In the genomic region with DNA sequence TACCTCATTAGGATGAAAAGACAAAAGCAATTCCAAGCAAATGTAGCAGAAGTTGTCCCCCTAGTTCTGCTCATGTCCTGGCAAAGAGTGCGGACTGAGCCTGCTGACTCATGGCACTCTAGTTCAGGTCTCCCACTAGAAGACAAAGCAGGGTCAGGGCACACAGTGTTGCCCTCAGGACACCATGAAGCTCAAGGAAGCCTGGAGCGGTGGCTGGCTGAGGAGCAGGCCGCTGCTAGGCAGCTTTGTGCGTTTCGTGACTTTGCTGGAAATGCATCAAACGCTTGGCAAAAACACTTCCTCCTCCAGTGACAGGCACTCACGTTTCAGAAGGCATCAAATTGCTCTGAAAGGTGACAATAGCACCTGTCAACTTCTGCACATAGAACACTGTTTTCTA, we compare ENCODE assay signal across 20 cellular contexts. TPM values are rescaled to one million over a fixed set of nuclear protein-coding genes. Genes with fewer than 3 reads are reported as not detected.
DNase-seq lines count a peak whose midpoint lies in the region; ATAC-seq, FAIRE-seq and TF ChIP-seq lines count a peak whose summit lies in the region.
"Had no signal": no experiment of that assay in that cellular context is flagged by ENCODE, and none has a peak within 500 bp of the region (broad histone marks: within the 10 kb centered on the region; RNA-seq: fewer than 3 reads in every experiment).

No MANE protein-coding gene starts in this region.

- no peak for TF ChIP-seq CTCF in smooth muscle cell (IDR thresholded peaks at IDR 0.05; ENCODE audit: borderline replicate concordance, insufficient read depth, poor library complexity, severe bottlenecking)

- H3F3A ChIP-seq in smooth muscle cell (ENCODE audit: low read depth) = peaks cover 11% of the 10 kb centered on the region

- peak overlapping the region in 1 of 2 experiments; percentile 19 for H3K14ac ChIP-seq in mesenchymal stem cell (ENCODE audit: low read length in 2 of 2)

- H3K4me3 ChIP-seq in SJCRH30 = no peak overlapping the region
- H3K4me3 ChIP-seq in mesenchymal stem cell (ENCODE audit: insufficient read depth in 1 of 2, low read depth in 1 of 2, low read length in 2 of 2) = no peak overlapping the region
- no peak overlapping the region for H3K4me3 ChIP-seq in smooth muscle cell
- H3K4me3 ChIP-seq in H7 (ENCODE audit: insufficient read depth, low read depth, low read length) = no peak overlapping the region
- H3K4me3 ChIP-seq: hepatocyte, pancreas, uterus had no signal

- H2AFZ ChIP-seq in mesenchymal stem cell (ENCODE audit: low read depth, low read length) = no peak overlapping the region
- H2AFZ ChIP-seq in smooth muscle cell (ENCODE audit: low read depth) = no peak overlapping the region
- H2AFZ ChIP-seq: hepatocyte had no signal

- DNase-seq in NCI-H2029 (lab: John Stamatoyannopoulos, UW) (peak; percentile 42), NCI-H2029 treated with DMSO at 0.1 percent for 48 hours (lab: John Stamatoyannopoulos, UW) (no peak), SJCRH30 (peak; percentile 33 to 62), mesenchymal stem cell (no peak), smooth muscle cell (lab: John Stamatoyannopoulos, UW; ENCODE audit: unreplicated experiment) (no peak), H7 (no peak), H54 (ENCODE audit: insufficient read length, low spot score) (no peak)
- DNase-seq: activated CD4-positive, alpha-beta memory T cell treated with anti-CD3 and anti-CD28 coated beads for 36 hours; activated naive CD8-positive, alpha-beta T cell treated with anti-CD3 and anti-CD28 coated beads for 36 hours; activated T-cell treated with anti-CD3 and anti-CD28 coated beads, Interleukin-2, amount 50 U/mL, for 4 hours; DND-41; NCI-H1436; NCI-H69; pancreas; stimulated activated naive CD8-positive, alpha-beta T cell treated with anti-CD3 and anti-CD28 coated beads, Interleukin-15, Interleukin-2, amounts not matched to agents 100 U/mL and 50 U/mL, for 24 hours; uterus had no signal

- FAIRE-seq in H54 (lab: Jason Lieb, UNC) = no peak
- FAIRE-seq: bronchial epithelial cell, GM19239, pancreas had no signal

- H3K27me3 ChIP-seq in SJCRH30 = no peaks in the 10 kb centered on the region; the same call in 1 of the 2 replicates
- H3K27me3 ChIP-seq in mesenchymal stem cell (ENCODE audit: control insufficient read depth in 1 of 2, insufficient read depth in 1 of 2, low read length in 2 of 2) = no peaks in the 10 kb centered on the region
- H3K27me3 ChIP-seq in smooth muscle cell (ENCODE audit: low read depth) = no peaks in the 10 kb centered on the region
- H3K27me3 ChIP-seq in H7 (ENCODE audit: control insufficient read depth, insufficient read depth, low read length) = no peaks in the 10 kb centered on the region
- H3K27me3 ChIP-seq: hepatocyte, pancreas, uterus had no signal

- H3K9ac ChIP-seq in mesenchymal stem cell (ENCODE audit: low read length) (no peak overlapping the region), smooth muscle cell (ENCODE audit: low read depth) (peak overlapping the region; percentile 15)

- H2AK5ac ChIP-seq in mesenchymal stem cell (ENCODE audit: low read length, severe bottlenecking) = peak overlapping the region; percentile 74

- no peak overlapping the region for H3K4ac ChIP-seq in mesenchymal stem cell (ENCODE audit: low read depth in 1 of 2, low read length in 2 of 2)

- no peaks in the 10 kb centered on the region for H3K36me3 ChIP-seq in SJCRH30
- H3K36me3 ChIP-seq in mesenchymal stem cell (ENCODE audit: control insufficient read depth in 1 of 2, insufficient read depth in 2 of 2, low read depth in 1 of 2, low read length in 2 of 2) = no peaks in the 10 kb centered on the region
- H3K36me3 ChIP-seq in smooth muscle cell (ENCODE audit: low read depth) = no peaks in the 10 kb centered on the region
- H3K36me3 ChIP-seq in H7 (replicated peaks; ENCODE audit: control insufficient read depth, insufficient read depth, low read length) = no peaks in the 10 kb centered on the region
- H3K36me3 ChIP-seq: pancreas, uterus had no signal

- no peak overlapping the region for H3K23ac ChIP-seq in mesenchymal stem cell (ENCODE audit: low read length in 2 of 2)

- no peak overlapping the region for H4K8ac ChIP-seq in mesenchymal stem cell (ENCODE audit: low read length)

- WGBS in mesenchymal stem cell = 83% methylated on average over 7 of the region's 7 CpGs
- WGBS in smooth muscle cell (ENCODE audit: low lambda C conversion rate) = 66% methylated on average over 7 of the region's 7 CpGs

- no peak overlapping the region for H3K4me2 ChIP-seq in mesenchymal stem cell (ENCODE audit: low read length, poor library complexity, severe bottlenecking)
- peak overlapping the region; percentile 17 for H3K4me2 ChIP-seq in smooth muscle cell
- H3K4me2 ChIP-seq: hepatocyte had no signal

- H4K91ac ChIP-seq in mesenchymal stem cell (ENCODE audit: low read length) = no peak overlapping the region

- no peaks in the 10 kb centered on the region for H4K20me1 ChIP-seq in smooth muscle cell (ENCODE audit: low read depth)

- no peaks in the 10 kb centered on the region for H3K9me3 ChIP-seq in SJCRH30 (replicated peaks)
- H3K9me3 ChIP-seq in mesenchymal stem cell (ENCODE audit: control insufficient read depth, low read length) = no peaks in the 10 kb centered on the region
- no peaks in the 10 kb centered on the region for H3K9me3 ChIP-seq in smooth muscle cell (replicated peaks; ENCODE audit: low read depth)
- H3K9me3 ChIP-seq: pancreas, uterus had no signal

- peak overlapping the region; percentile 4 to 95 for H2BK12ac ChIP-seq in mesenchymal stem cell (ENCODE audit: low read length in 2 of 2)

- ATAC-seq in GM21723 (IDR thresholded peaks at IDR 0.05; ENCODE audit: unreplicated experiment) = no peak
- ATAC-seq: activated T-cell treated with anti-CD3 and anti-CD28 coated beads, Interleukin-2, amount 50 U/mL, for 4 hours; stimulated activated naive CD8-positive, alpha-beta T cell treated with anti-CD3 and anti-CD28 coated beads, Interleukin-15, Interleukin-2, amounts not matched to agents 100 U/mL and 50 U/mL, for 24 hours had no signal

- H2BK120ac ChIP-seq in mesenchymal stem cell (ENCODE audit: low read depth, low read length) = no peak overlapping the region

- peak overlapping the region; percentile 1 for H2BK5ac ChIP-seq in mesenchymal stem cell (ENCODE audit: low read depth, low read length, poor library complexity, severe bottlenecking)

- no peaks in the 10 kb centered on the region for H3K79me2 ChIP-seq in smooth muscle cell (ENCODE audit: low read depth)
- H3K79me2 ChIP-seq: hepatocyte had no signal

- H3K4me1 ChIP-seq in SJCRH30 (peaks cover 57% of the 10 kb centered on the region), mesenchymal stem cell (ENCODE audit: control insufficient read depth, insufficient read depth, low read depth, low read length) (peaks cover 30% of the 10 kb centered on the region), smooth muscle cell (ENCODE audit: low read depth) (peaks cover 10% of the 10 kb centered on the region)
- H3K4me1 ChIP-seq: pancreas, uterus had no signal

- H2BK15ac ChIP-seq in mesenchymal stem cell (ENCODE audit: low read depth, poor library complexity, severe bottlenecking) = no peak overlapping the region

- no peaks in the 10 kb centered on the region for H3K79me1 ChIP-seq in mesenchymal stem cell (replicated peaks; ENCODE audit: low read length, poor library complexity, severe bottlenecking)

- H3K18ac ChIP-seq in mesenchymal stem cell (ENCODE audit: low read depth in 1 of 2, low read length in 2 of 2) = peak overlapping the region; percentile 46 to 67

- no peak overlapping the region for H3K27ac ChIP-seq in SJCRH30
- peak overlapping the region; percentile 69 for H3K27ac ChIP-seq in mesenchymal stem cell (ENCODE audit: low read length, poor library complexity, severe bottlenecking)
- H3K27ac ChIP-seq in smooth muscle cell (ENCODE audit: low read depth) = peak overlapping the region; percentile 71
- H3K27ac ChIP-seq: hepatocyte, uterus had no signal

- TF ChIP-seq POLR2A in H54 (IDR thresholded peaks at IDR 0.05; ENCODE audit: low read depth, low read length) = no peak

RNA-seq across cellular contexts. Expression of gene RHOB, which starts 49.6 kb away (rescaled TPM):
- 138 and 146 TPM in 2 replicates for total RNA-seq in SJCRH30 (2014; rRNA removed; shearing (Covaris generic))
- polyA plus RNA-seq in mesenchymal stem cell (2013, experiment 1 of 2) = 126 TPM
- polyA plus RNA-seq in mesenchymal stem cell (2013, experiment 2 of 2) = 126 TPM
- total RNA-seq in smooth muscle cell = 218 and 231 TPM in 2 replicates
- 75.9 and 78.1 TPM in 2 replicates for polyA plus RNA-seq in smooth muscle cell
- total RNA-seq in H7 (2014; rRNA removed; shearing (Covaris generic)) = 97.0 and 123 TPM in 2 replicates

Comparison
In these comparisons a context has a peak if more than half of its experiments do, and no peak if none do; other contexts are left out.
1. DNase-seq: peak in NCI-H2029 (single experiment) and SJCRH30 (2 of 2); none in NCI-H2029 treated with DMSO at 0.1 percent for 48 hours (single experiment), mesenchymal stem cell (single experiment), smooth muscle cell (single experiment), H7 (single experiment) and H54 (single experiment).